29 cellular contexts compared by ENCODE assay signal in genomic region chr2:96694816-96695455, GRCh38. TPM values are rescaled to one million over a fixed set of nuclear protein-coding genes. Genes with fewer than 3 reads are reported as not detected.
"Had no signal": no experiment of that assay in that cellular context is flagged by ENCODE, and none has a peak within 500 bp of the region (broad histone marks: within the 10 kb centered on the region; RNA-seq: fewer than 3 reads in every experiment).

No MANE protein-coding gene starts in this region.

- FAIRE-seq: astrocyte, endothelial cell of umbilical vein, keratinocyte had no signal

- H3K27ac Mint-ChIP-seq: activated B cell treated with CpG ODN at 0.5 μM for 24 hours; activated CD8-positive, alpha-beta T cell treated with anti-CD3 and anti-CD28 coated beads for 36 hours; activated naive CD4-positive, alpha-beta T cell treated with anti-CD3 and anti-CD28 coated beads for 36 hours; activated T-cell treated with anti-CD3 and anti-CD28 coated beads, Interleukin-2, amount 50 U/mL, for 72 hours; effector memory CD8-positive, alpha-beta T cell; naive B cell; T-helper 2 cell treated with Interferon-gamma antibody and Interleukin-4, amounts not matched to agents 5 μg/mL and 100 μg/mL, for 36 hours had no signal

- H3K36me3 Mint-ChIP-seq: mesothelial cell of epicardium, naive B cell had no signal

- H3K9me3 ChIP-seq: gastroesophageal sphincter, ovary, psoas muscle, spleen, tibial nerve had no signal

- H3K36me3 ChIP-seq: brain microvascular endothelial cell, ovary had no signal

- H3K4me3 Mint-ChIP-seq: activated B cell treated with CpG ODN at 0.5 μM for 24 hours; activated CD8-positive, alpha-beta T cell treated with anti-CD3 and anti-CD28 coated beads for 36 hours; activated naive CD4-positive, alpha-beta T cell treated with anti-CD3 and anti-CD28 coated beads for 36 hours; activated T-cell treated with anti-CD3 and anti-CD28 coated beads, Interleukin-2, amount 50 U/mL, for 72 hours; effector memory CD8-positive, alpha-beta T cell; mesothelial cell of epicardium; naive B cell; nephron progenitor cell; T-helper 2 cell treated with Interferon-gamma antibody and Interleukin-4, amounts not matched to agents 5 μg/mL and 100 μg/mL, for 36 hours had no signal

- H3K4me3 ChIP-seq: gastroesophageal sphincter, hepatocyte, ovary, psoas muscle, spleen, tibial nerve had no signal

- H3K27me3 Mint-ChIP-seq: activated B cell treated with CpG ODN at 0.5 μM for 24 hours; activated CD8-positive, alpha-beta T cell treated with anti-CD3 and anti-CD28 coated beads for 36 hours; effector memory CD8-positive, alpha-beta T cell; naive B cell had no signal

- DNase-seq: activated B cell treated with CpG ODN at 0.5 μM for 24 hours; activated CD4-positive, alpha-beta T cell treated with anti-CD3 and anti-CD28 coated beads for 4 hours; activated CD8-positive, alpha-beta T cell treated with anti-CD3 and anti-CD28 coated beads for 36 hours; activated naive CD4-positive, alpha-beta T cell treated with anti-CD3 and anti-CD28 coated beads for 36 hours; activated T-cell treated with anti-CD3 and anti-CD28 coated beads, Interleukin-2, amount 50 U/mL, for 72 hours; amniotic stem cell; brain microvascular endothelial cell; caudate nucleus; cortex of kidney; effector memory CD8-positive, alpha-beta T cell; left cardiac atrium; left ventricle myocardium superior; naive B cell; nephron progenitor cell; ovary; psoas muscle; spleen; stimulated activated naive CD4-positive, alpha-beta T cell; T-helper 1 cell had no signal

- H3K9me3 Mint-ChIP-seq: activated B cell treated with CpG ODN at 0.5 μM for 24 hours; activated CD8-positive, alpha-beta T cell treated with anti-CD3 and anti-CD28 coated beads for 36 hours; activated naive CD4-positive, alpha-beta T cell treated with anti-CD3 and anti-CD28 coated beads for 36 hours; activated T-cell treated with anti-CD3 and anti-CD28 coated beads, Interleukin-2, amount 50 U/mL, for 72 hours; effector memory CD8-positive, alpha-beta T cell; mesothelial cell of epicardium; naive B cell; nephron progenitor cell; T-helper 2 cell treated with Interferon-gamma antibody and Interleukin-4, amounts not matched to agents 5 μg/mL and 100 μg/mL, for 36 hours had no signal

- H3K27ac ChIP-seq: brain microvascular endothelial cell, gastroesophageal sphincter, hepatocyte, ovary, psoas muscle, spleen, tibial nerve had no signal

- H3K27me3 ChIP-seq: brain microvascular endothelial cell, gastroesophageal sphincter, hepatocyte, ovary, spleen, tibial nerve had no signal

- H3K4me1 ChIP-seq: gastroesophageal sphincter, psoas muscle, spleen, tibial nerve had no signal

RNA-seq across cellular contexts. Expression of gene FER1L5, which starts 52.4 kb away (rescaled TPM):
- total RNA-seq: activated B cell treated with CpG ODN at 0.5 μM for 24 hours; activated CD8-positive, alpha-beta T cell treated with anti-CD3 and anti-CD28 coated beads for 36 hours; activated naive CD4-positive, alpha-beta T cell treated with anti-CD3 and anti-CD28 coated beads for 36 hours; activated T-cell treated with anti-CD3 and anti-CD28 coated beads, Interleukin-2, amount 50 U/mL, for 72 hours; chondrocyte; endothelial cell of umbilical vein; gastroesophageal sphincter; left ventricle myocardium superior; lung microvascular endothelial cell; psoas muscle had no signal
- polyA plus RNA-seq: endothelial cell of umbilical vein had no signal
